ENCODE assay signal across 14 cellular contexts in the genomic region with DNA sequence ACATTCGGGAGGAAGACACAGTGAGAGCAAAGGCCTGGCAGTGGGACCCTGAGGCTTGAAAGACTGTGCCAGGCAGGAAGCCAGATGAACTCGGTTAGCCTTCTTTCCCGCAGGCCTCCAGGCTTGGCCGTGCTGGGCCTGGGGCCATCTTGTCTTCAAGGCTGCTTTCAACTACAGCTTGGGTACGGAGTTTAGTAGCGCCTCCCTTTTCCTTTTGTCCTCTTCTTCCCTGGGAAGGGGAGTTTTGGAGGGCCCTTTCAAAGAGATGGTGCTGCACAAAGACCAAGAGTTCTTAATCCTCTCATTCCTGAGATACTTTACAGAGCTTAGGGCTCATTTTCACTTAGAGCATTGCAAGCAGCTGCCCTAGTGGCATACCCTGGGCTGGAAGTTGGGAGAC.
DNase-seq lines count a peak whose midpoint lies in the region; TF ChIP-seq lines count a peak whose summit lies in the region.
"Had no signal": no experiment of that assay in that cellular context is flagged by ENCODE, and none has a peak within 500 bp of the region (broad histone marks: within the 10 kb centered on the region; RNA-seq: fewer than 3 reads in every experiment).

No MANE protein-coding gene starts in this region.

- H3K9me3 ChIP-seq in HUES48 (ENCODE audit: control insufficient read depth, insufficient read depth, low read length) (no peaks in the 10 kb centered on the region), adipocyte (ENCODE audit: control insufficient read depth, low read length) (no peaks in the 10 kb centered on the region), iPS-20b (ENCODE audit: insufficient read depth, low read depth, low read length) (no peaks in the 10 kb centered on the region), sigmoid colon (no peaks in the 10 kb centered on the region)
- H3K9me3 ChIP-seq: pancreas had no signal

- DNase-seq in adipocyte (ENCODE audit: low read depth) (peak; percentile 50), sigmoid colon (no peak), KG1 (lab: John Stamatoyannopoulos, UW) (no peak), NCI-H2029 treated with DMSO at 0.1 percent for 48 hours (lab: John Stamatoyannopoulos, UW) (no peak), NCI-H1694 (lab: John Stamatoyannopoulos, UW) (no peak)
- no peak for DNase-seq in central memory CD4-positive, alpha-beta T cell
- DNase-seq: activated CD4-positive, alpha-beta memory T cell treated with anti-CD3 and anti-CD28 coated beads, Interleukin-2, amount 10 ng/mL, durations not matched to agents 7 days and 5 days; AML-193; DMS153; effector CD4-positive, alpha-beta T cell; foreskin melanocyte; pancreas had no signal

- H3K27me3 ChIP-seq in HUES48 (ENCODE audit: control insufficient read depth, insufficient read depth, low read length) (no peaks in the 10 kb centered on the region; the same call in 1 of the 2 replicates), adipocyte (replicated peaks; ENCODE audit: control insufficient read depth, insufficient read depth, low read length) (peaks cover 32% of the 10 kb centered on the region), iPS-20b (ENCODE audit: insufficient read depth, low read length) (no peaks in the 10 kb centered on the region), sigmoid colon (no peaks in the 10 kb centered on the region)
- H3K27me3 ChIP-seq: pancreas had no signal

- no peak for TF ChIP-seq EP300 in sigmoid colon (IDR thresholded peaks at IDR 0.05)

- intact Hi-C loops in sigmoid colon (cut with DNase I) = no loop called here

- H3K4me3 ChIP-seq in HUES48 (ENCODE audit: low read depth, low read length) (no peak overlapping the region), adipocyte (ENCODE audit: low read length) (no peak overlapping the region), iPS-20b (ENCODE audit: low read length) (no peak overlapping the region), sigmoid colon (no peak overlapping the region)
- H3K4me3 ChIP-seq: pancreas had no signal

- 92 to 94% methylated on average over 6 of the region's 6 CpGs for WGBS in sigmoid colon, 2 donors

- H3K36me3 ChIP-seq in HUES48 (ENCODE audit: control insufficient read depth, insufficient read depth, low read length) (no peaks in the 10 kb centered on the region), adipocyte (ENCODE audit: control insufficient read depth, insufficient read depth, low read length, severe bottlenecking) (no peaks in the 10 kb centered on the region), iPS-20b (ENCODE audit: insufficient read depth, low read depth, low read length) (no peaks in the 10 kb centered on the region), sigmoid colon (no peaks in the 10 kb centered on the region)
- H3K36me3 ChIP-seq: pancreas had no signal

- no peak for TF ChIP-seq CTCF in sigmoid colon (IDR thresholded peaks at IDR 0.05)

- peaks cover 50% of the 10 kb centered on the region for H3K4me1 ChIP-seq in HUES48 (ENCODE audit: control insufficient read depth, insufficient read depth, low read length)
- H3K4me1 ChIP-seq in adipocyte (ENCODE audit: control insufficient read depth, insufficient read depth, low read length) = peaks cover 20% of the 10 kb centered on the region
- H3K4me1 ChIP-seq in iPS-20b (ENCODE audit: insufficient read depth, low read length) = peaks cover 47% of the 10 kb centered on the region
- peaks cover 0 to 84% (median 63%) of the 10 kb centered on the region in 4 donors for H3K4me1 ChIP-seq in sigmoid colon
- H3K4me1 ChIP-seq: pancreas had no signal

- H3K27ac ChIP-seq in HUES48 (ENCODE audit: low read depth, low read length) (peak overlapping the region; percentile 95), iPS-20b (ENCODE audit: low read length) (no peak overlapping the region), sigmoid colon (peak overlapping the region; percentile 91 to 97 (median 95))
- H3K27ac ChIP-seq: pancreas had no signal

- H3K9ac ChIP-seq in HUES48 (ENCODE audit: low read depth, low read length) (no peak overlapping the region), adipocyte (ENCODE audit: low read length) (no peak overlapping the region), iPS-20b (ENCODE audit: low read depth, low read length) (peak overlapping the region; percentile 85; the same call in 1 of the 2 replicates)

- TF ChIP-seq POLR2A in sigmoid colon (IDR thresholded peaks at IDR 0.05) = no peak
